ENCODE assay signal across 16 cellular contexts in the genomic region with DNA sequence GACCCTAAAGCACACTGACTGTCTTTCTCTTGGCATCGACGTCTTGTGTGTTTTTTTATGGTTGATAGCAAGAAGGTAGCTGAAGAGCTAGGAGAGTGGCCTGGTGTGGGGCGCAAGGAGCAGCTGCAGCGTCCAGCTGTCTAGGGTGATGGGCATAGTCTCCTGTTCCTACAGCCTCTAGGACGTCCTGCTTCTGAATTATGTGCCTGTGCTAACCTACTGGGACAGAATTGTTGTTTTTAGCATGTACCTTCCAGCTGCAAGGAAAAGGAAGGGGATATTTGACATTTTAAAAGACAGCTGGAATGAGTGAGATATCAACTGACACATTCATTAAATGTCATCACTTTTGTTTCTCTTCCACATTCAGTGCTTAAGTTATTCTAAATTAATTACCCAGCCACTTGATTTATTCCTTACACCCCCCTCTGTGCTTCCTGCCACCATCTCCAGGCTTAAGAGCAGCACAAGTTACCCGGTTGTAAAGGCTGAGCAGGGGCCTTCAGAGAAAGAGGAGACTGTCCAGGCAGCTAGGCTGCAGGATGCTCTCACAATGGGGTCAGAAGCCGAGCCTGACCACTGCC.
"Had no signal": no experiment of that assay in that cellular context is flagged by ENCODE, and none has a peak within 500 bp of the region (broad histone marks: within the 10 kb centered on the region; RNA-seq: fewer than 3 reads in every experiment).

No MANE protein-coding gene starts in this region.

- H3K9me3 ChIP-seq: mucosa of descending colon, thyroid gland, uterus had no signal

- H3K27ac ChIP-seq: thyroid gland, uterus had no signal

- H3K27me3 Mint-ChIP-seq: activated CD8-positive, alpha-beta T cell treated with anti-CD3 and anti-CD28 coated beads for 36 hours had no signal

- H3K4me3 ChIP-seq: mucosa of descending colon, thyroid gland, uterus had no signal

- H3K36me3 ChIP-seq: thyroid gland, uterus had no signal

- H3K27ac Mint-ChIP-seq: activated CD8-positive, alpha-beta T cell treated with anti-CD3 and anti-CD28 coated beads for 36 hours; activated naive CD8-positive, alpha-beta T cell; natural killer cell; stimulated activated effector memory CD8-positive, alpha-beta T cell treated with anti-CD3 and anti-CD28 coated beads, Interleukin-12 subunit alpha, Interleukin-12 subunit beta, amount 100 ng/mL, for 72 hours had no signal

- H3K27me3 ChIP-seq: thyroid gland, uterus had no signal

- DNase-seq: activated CD4-positive, alpha-beta T cell treated with anti-CD3 and anti-CD28 coated beads for 4 hours; activated CD8-positive, alpha-beta T cell treated with anti-CD3 and anti-CD28 coated beads for 36 hours; activated effector memory CD4-positive, alpha-beta T cell treated with anti-CD3 and anti-CD28 coated beads, Interleukin-2, amount 50 U/mL, for 16 hours; activated T-cell treated with anti-CD3 and anti-CD28 coated beads, Interleukin-2, amount 50 U/mL, for 4 hours; amniotic stem cell; central memory CD4-positive, alpha-beta T cell; effector memory CD4-positive, alpha-beta T cell; foreskin melanocyte; immature natural killer cell; natural killer cell; T-helper 2 cell; uterus had no signal

- H3K4me1 ChIP-seq: uterus had no signal

- H3K4me3 Mint-ChIP-seq: activated CD8-positive, alpha-beta T cell treated with anti-CD3 and anti-CD28 coated beads for 36 hours; activated naive CD8-positive, alpha-beta T cell; activated T-cell treated with anti-CD3 and anti-CD28 coated beads, Interleukin-2, amount 50 U/mL, for 4 hours; immature natural killer cell; natural killer cell; stimulated activated effector memory CD8-positive, alpha-beta T cell treated with anti-CD3 and anti-CD28 coated beads, Interleukin-12 subunit alpha, Interleukin-12 subunit beta, amount 100 ng/mL, for 72 hours had no signal

- H3K9me3 Mint-ChIP-seq: activated CD8-positive, alpha-beta T cell treated with anti-CD3 and anti-CD28 coated beads for 36 hours; activated T-cell treated with anti-CD3 and anti-CD28 coated beads, Interleukin-2, amount 50 U/mL, for 4 hours; immature natural killer cell; natural killer cell; stimulated activated effector memory CD8-positive, alpha-beta T cell treated with anti-CD3 and anti-CD28 coated beads, Interleukin-12 subunit alpha, Interleukin-12 subunit beta, amount 100 ng/mL, for 72 hours had no signal

- ATAC-seq: activated CD8-positive, alpha-beta T cell treated with anti-CD3 and anti-CD28 coated beads for 36 hours; activated T-cell treated with anti-CD3 and anti-CD28 coated beads, Interleukin-2, amount 50 U/mL, for 4 hours; stimulated activated effector memory CD8-positive, alpha-beta T cell treated with anti-CD3 and anti-CD28 coated beads, Interleukin-12 subunit alpha, Interleukin-12 subunit beta, amount 100 ng/mL, for 72 hours had no signal

- H3K4me1 Mint-ChIP-seq: immature natural killer cell had no signal

- H3K36me3 Mint-ChIP-seq: activated naive CD8-positive, alpha-beta T cell; natural killer cell; stimulated activated effector memory CD8-positive, alpha-beta T cell treated with anti-CD3 and anti-CD28 coated beads, Interleukin-12 subunit alpha, Interleukin-12 subunit beta, amount 100 ng/mL, for 72 hours had no signal
